Comparison of ENCODE assay signal across 1 cellular context in the genomic region with DNA sequence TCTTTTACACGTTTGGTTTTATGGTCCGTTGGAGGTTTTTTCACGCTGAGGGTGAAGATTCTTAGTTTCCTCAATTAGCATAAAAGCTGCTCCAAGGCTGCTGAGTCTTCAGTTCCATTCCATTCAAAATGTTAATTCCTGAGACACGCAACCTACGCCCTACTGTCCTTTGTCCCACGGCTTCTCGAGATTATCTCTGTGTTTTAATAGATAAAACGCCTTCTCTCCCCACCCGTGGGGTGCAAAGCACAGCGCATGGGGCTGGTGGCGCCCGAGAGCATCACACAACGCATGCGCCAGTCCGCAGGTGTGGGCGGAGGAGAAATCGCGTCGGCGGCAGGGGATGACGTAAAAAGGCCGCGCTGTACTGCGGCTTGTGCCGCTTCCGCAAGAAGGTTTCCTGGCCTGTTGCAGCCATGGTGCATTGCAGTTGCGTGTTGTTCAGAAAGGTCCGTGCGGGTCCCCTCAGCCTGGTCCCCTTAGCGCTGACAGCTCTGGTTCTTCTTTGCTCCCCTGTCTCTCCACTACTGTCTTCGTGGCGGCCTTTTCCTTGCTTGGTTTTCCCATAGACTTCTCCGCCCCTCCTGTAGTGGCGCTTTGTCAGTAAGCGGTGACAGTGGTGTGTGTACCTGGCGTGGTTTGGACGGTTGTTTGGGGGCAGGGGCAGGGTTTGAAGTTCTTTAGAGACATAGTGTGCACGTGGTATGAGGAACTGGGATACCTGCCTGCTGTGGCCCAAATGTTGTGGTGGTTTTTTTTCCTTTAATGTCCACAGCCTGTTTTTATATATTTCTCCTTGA.
TF ChIP-seq lines count a peak whose summit lies in the region.

A gene with protein sequence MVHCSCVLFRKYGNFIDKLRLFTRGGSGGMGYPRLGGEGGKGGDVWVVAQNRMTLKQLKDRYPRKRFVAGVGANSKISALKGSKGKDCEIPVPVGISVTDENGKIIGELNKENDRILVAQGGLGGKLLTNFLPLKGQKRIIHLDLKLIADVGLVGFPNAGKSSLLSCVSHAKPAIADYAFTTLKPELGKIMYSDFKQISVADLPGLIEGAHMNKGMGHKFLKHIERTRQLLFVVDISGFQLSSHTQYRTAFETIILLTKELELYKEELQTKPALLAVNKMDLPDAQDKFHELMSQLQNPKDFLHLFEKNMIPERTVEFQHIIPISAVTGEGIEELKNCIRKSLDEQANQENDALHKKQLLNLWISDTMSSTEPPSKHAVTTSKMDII (plus strand): TSS at position 391 of the 800 bp plus-strand sequence. CDS start 26 bp downstream, at position 417.

TF ChIP-seq in HCT116, 20 proteins besides CTCF, POLR2A, EP300 and RAD21 (continued from another document):
- TF ChIP-seq, protein P1, sequence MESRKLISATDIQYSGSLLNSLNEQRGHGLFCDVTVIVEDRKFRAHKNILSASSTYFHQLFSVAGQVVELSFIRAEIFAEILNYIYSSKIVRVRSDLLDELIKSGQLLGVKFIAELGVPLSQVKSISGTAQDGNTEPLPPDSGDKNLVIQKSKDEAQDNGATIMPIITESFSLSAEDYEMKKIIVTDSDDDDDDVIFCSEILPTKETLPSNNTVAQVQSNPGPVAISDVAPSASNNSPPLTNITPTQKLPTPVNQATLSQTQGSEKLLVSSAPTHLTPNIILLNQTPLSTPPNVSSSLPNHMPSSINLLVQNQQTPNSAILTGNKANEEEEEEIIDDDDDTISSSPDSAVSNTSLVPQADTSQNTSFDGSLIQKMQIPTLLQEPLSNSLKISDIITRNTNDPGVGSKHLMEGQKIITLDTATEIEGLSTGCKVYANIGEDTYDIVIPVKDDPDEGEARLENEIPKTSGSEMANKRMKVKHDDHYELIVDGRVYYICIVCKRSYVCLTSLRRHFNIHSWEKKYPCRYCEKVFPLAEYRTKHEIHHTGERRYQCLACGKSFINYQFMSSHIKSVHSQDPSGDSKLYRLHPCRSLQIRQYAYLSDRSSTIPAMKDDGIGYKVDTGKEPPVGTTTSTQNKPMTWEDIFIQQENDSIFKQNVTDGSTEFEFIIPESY (IDR thresholded peaks at IDR 0.05; ENCODE audit: extremely low read depth, insufficient replicate concordance, low read length), result no peak
- TF ChIP-seq EZH2 (IDR thresholded peaks at IDR 0.05) (no peak), CEBPB (IDR thresholded peaks at IDR 0.05; ENCODE audit: low read depth) (0 out of 2 replicates have a peak, but pooled peaks have one; percentile 19), ELF1 (IDR thresholded peaks at IDR 0.05; ENCODE audit: borderline replicate concordance, low read depth) (peak; percentile 95), YY1 (IDR thresholded peaks at IDR 0.05; ENCODE audit: extremely low read depth, insufficient replicate concordance, low read depth, low read length) (peak; percentile 61), EZH2phosphoT487 (IDR thresholded peaks at IDR 0.05; ENCODE audit: borderline replicate concordance) (no peak), ZNF274 (IDR thresholded peaks at IDR 0.05; ENCODE audit: low read depth, low read length) (no peak), CBX3 (IDR thresholded peaks at IDR 0.05; ENCODE audit: low read depth) (peak; percentile 95), SP1 (IDR thresholded peaks at IDR 0.05; ENCODE audit: low read depth) (peak; percentile 74), FOSL1 (IDR thresholded peaks at IDR 0.05; ENCODE audit: low read depth) (no peak), TCF7L2 (IDR thresholded peaks at IDR 0.05; ENCODE audit: borderline replicate concordance, extremely low read depth, insufficient read depth, insufficient read length) (peak; percentile 61), JUND (IDR thresholded peaks at IDR 0.05) (no peak), ZFX (IDR thresholded peaks at IDR 0.05) (peak; percentile 89), EGR1 (IDR thresholded peaks at IDR 0.05; ENCODE audit: low read depth) (peak; percentile 98), SRF (IDR thresholded peaks at IDR 0.05; ENCODE audit: low read depth) (peak; percentile 95)
